Comparison of ENCODE assay signal across 9 cellular contexts in the genomic region with DNA sequence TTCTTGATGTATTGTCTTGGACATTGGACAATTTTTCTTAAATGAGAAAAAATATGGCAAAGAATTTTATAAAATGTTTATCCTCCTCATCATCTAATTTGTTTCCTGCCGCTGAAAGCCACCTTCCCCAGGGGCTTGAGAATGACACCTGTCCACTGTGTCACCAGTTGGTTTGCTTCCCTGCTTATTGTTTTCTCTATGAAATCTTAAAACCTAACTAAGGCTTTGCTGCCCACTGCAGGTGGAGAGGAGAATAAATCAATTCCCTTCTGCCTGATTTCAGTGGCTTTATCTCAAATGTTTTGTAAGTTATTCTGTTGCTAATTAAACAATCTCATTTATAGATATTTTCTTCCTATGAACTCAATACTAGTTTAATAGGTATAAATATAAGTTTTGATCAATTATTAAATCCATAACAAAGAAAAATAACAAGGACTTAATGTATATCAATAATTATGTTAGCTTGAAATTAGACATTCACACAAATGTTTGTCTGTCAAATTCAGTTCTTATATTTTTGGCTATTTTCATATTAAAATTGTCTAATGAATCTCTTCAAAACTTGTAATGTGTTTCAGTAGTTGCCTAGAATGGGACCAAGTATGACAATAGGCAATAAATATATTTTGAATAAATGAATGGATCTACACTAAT.
DNase-seq lines count a peak whose midpoint lies in the region; ATAC-seq and TF ChIP-seq lines count a peak whose summit lies in the region.
"Had no signal": no experiment of that assay in that cellular context is flagged by ENCODE, and none has a peak within 500 bp of the region (broad histone marks: within the 10 kb centered on the region; RNA-seq: fewer than 3 reads in every experiment).

No MANE protein-coding gene starts in this region.

- POLR2A ChIA-PET in CD4-positive, alpha-beta T cell (lab: Charles Lee): no interaction called here

- CTCF ChIA-PET in CD4-positive, alpha-beta T cell (lab: Charles Lee): no interaction called here

- H3K9me3 Mint-ChIP-seq in CD4-positive, alpha-beta T cell: no peaks in the 10 kb centered on the region
- H3K9me3 Mint-ChIP-seq in memory B cell: no peaks in the 10 kb centered on the region

- H3K4me3 Mint-ChIP-seq in CD4-positive, alpha-beta T cell: no peak overlapping the region
- no peak overlapping the region for H3K4me3 Mint-ChIP-seq in memory B cell

- H3K4me3 ChIP-seq in cardiac fibroblast (replicated peaks in 1 of 2; ENCODE audit: low read depth in 2 of 2, low read length in 2 of 2): no peak overlapping the region
- H3K4me3 ChIP-seq: mucosa of descending colon had no signal

- H3K27me3 ChIP-seq in CD4-positive, alpha-beta T cell (ENCODE audit: control insufficient read depth, insufficient read depth, low read length): no peaks in the 10 kb centered on the region

- no peaks in the 10 kb centered on the region for H3K36me3 Mint-ChIP-seq in CD4-positive, alpha-beta T cell (ENCODE audit: low read depth)
- H3K36me3 Mint-ChIP-seq in memory B cell: no peaks in the 10 kb centered on the region

- no peak for DNase-seq in CD4-positive, alpha-beta T cell
- DNase-seq in NCI-H2227 treated with DMSO at 0.1 percent for 48 hours (lab: John Stamatoyannopoulos, UW): peak; percentile 58
- DNase-seq in cardiac fibroblast (ENCODE audit: low read depth in 2 of 2): peak; percentile 5 to 18
- DNase-seq in memory B cell (ENCODE audit: low spot score in 2 of 2): peak in 1 of 2 donors; percentile 20
- DNase-seq in cerebellar nuclear complex (lab: John Stamatoyannopoulos, UW): no peak
- no peak for DNase-seq in EL

- intact Hi-C loops in CD4-positive, alpha-beta T cell (cut with DNase I, micrococcal nuclease): no loop called here

- no peaks in the 10 kb centered on the region for H3K27me3 Mint-ChIP-seq in CD4-positive, alpha-beta T cell
- H3K27me3 Mint-ChIP-seq in memory B cell: no peaks in the 10 kb centered on the region

- no peak for ATAC-seq in CD4-positive, alpha-beta T cell (ENCODE audit: poor library complexity)
- ATAC-seq in GM18867 (IDR thresholded peaks at IDR 0.05; ENCODE audit: unreplicated experiment) (peak; percentile 75), HG03064 (IDR thresholded peaks at IDR 0.05; ENCODE audit: low read depth, unreplicated experiment) (peak; percentile 53), memory B cell (ENCODE audit: low read depth) (no peak)
- ATAC-seq: mucosa of descending colon had no signal

- peak; percentile 19 for TF ChIP-seq CTCF in CD4-positive, alpha-beta T cell (IDR thresholded peaks at IDR 0.05)
- TF ChIP-seq CTCF in cardiac fibroblast (IDR thresholded peaks at IDR 0.05; ENCODE audit: low read depth, low read length): peak; percentile 47

- no peaks in the 10 kb centered on the region for H3K4me1 Mint-ChIP-seq in CD4-positive, alpha-beta T cell (ENCODE audit: low read depth)
- peaks cover 2% of the 10 kb centered on the region for H3K4me1 Mint-ChIP-seq in memory B cell

- no peak overlapping the region for H3K27ac ChIP-seq in CD4-positive, alpha-beta T cell (ENCODE audit: low read depth, low read length)

- no peak overlapping the region for H3K27ac Mint-ChIP-seq in CD4-positive, alpha-beta T cell
- H3K27ac Mint-ChIP-seq in memory B cell: peak overlapping the region; percentile 32

- no peaks in the 10 kb centered on the region for H3K9me3 ChIP-seq in CD4-positive, alpha-beta T cell (ENCODE audit: control insufficient read depth, low read length)
- H3K9me3 ChIP-seq: mucosa of descending colon had no signal

Comparison
In these comparisons a context has a peak if more than half of its experiments do, and no peak if none do; other contexts are left out.
1. ATAC-seq: peak in GM18867 (single experiment) and HG03064 (single experiment); none in CD4-positive, alpha-beta T cell (single experiment) and memory B cell (single experiment).
2. DNase-seq: peak in NCI-H2227 treated with DMSO at 0.1 percent for 48 hours (single experiment) and cardiac fibroblast (2 of 2); none in CD4-positive, alpha-beta T cell (0 of 10), cerebellar nuclear complex (0 of 2) and EL (single experiment).